Comparison of ENCODE assay signal across 8 cellular contexts in genomic region chr2:113212245-113213060, GRCh38. TPM values are rescaled to one million over a fixed set of nuclear protein-coding genes. Genes with fewer than 3 reads are reported as not detected.
DNase-seq lines count a peak whose midpoint lies in the region; ATAC-seq and TF ChIP-seq lines count a peak whose summit lies in the region.
"Had no signal": no experiment of that assay in that cellular context is flagged by ENCODE, and none has a peak within 500 bp of the region (broad histone marks: within the 10 kb centered on the region; RNA-seq: fewer than 3 reads in every experiment).

No MANE protein-coding gene starts in this region.

- H3K27ac ChIP-seq in breast epithelium (peak overlapping the region; percentile 52 to 56), lung (ENCODE audit: low read depth in 1 of 2, low read length in 1 of 2) (peak overlapping the region in 1 of 2 donors; percentile 59), subcutaneous abdominal adipose tissue (ENCODE audit: low read depth, low read length) (peak overlapping the region; percentile 78)

- peak; percentile 21 for DNase-seq in NCI-H2171 (lab: John Stamatoyannopoulos, UW)
- no peak for DNase-seq in breast epithelium (ENCODE audit: low spot score in 2 of 2)
- DNase-seq in lung (ENCODE audit: low spot score) = no peak
- DNase-seq in T1000 (lab: John Stamatoyannopoulos, UW) = no peak
- DNase-seq: NK-92 treated with Interleukin-12 subunit alpha and Interleukin-12 subunit beta, amount 100 ng/mL, for 24 hours had no signal

- TF ChIP-seq POLR2A in breast epithelium (IDR thresholded peaks at IDR 0.05) = no peak

- H3K27me3 ChIP-seq in breast epithelium = no peaks in the 10 kb centered on the region
- no peaks in the 10 kb centered on the region for H3K27me3 ChIP-seq in lung (ENCODE audit: control insufficient read depth, insufficient read depth)
- H3K27me3 ChIP-seq in subcutaneous abdominal adipose tissue (ENCODE audit: control insufficient read depth in 5 of 5, insufficient read depth in 4 of 5, low read length in 5 of 5) = no peaks in the 10 kb centered on the region

- H3K4me1 ChIP-seq in breast epithelium (peaks cover 0 to 3% of the 10 kb centered on the region in 2 donors), lung (ENCODE audit: control insufficient read depth in 2 of 2, insufficient read depth in 2 of 2, low read length in 2 of 2) (peaks cover 8% of the 10 kb centered on the region in 2 donors), subcutaneous abdominal adipose tissue (ENCODE audit: control insufficient read depth in 5 of 5, insufficient read depth in 5 of 5, low read length in 5 of 5) (peaks cover 3 to 45% (median 34%) of the 10 kb centered on the region in 5 donors)

- ATAC-seq in lung (ENCODE audit: insufficient read depth, low FRiP score) (peak; percentile 29), GM19395 (IDR thresholded peaks at IDR 0.05; ENCODE audit: unreplicated experiment) (no peak)
- no peak for ATAC-seq in activated CD4-positive, CD25-positive, alpha-beta regulatory T cell treated with anti-CD3 and anti-CD28 coated beads, Interleukin-2, amount 50 U/mL, for 24 hours

- TF ChIP-seq CTCF in breast epithelium (IDR thresholded peaks at IDR 0.05) = no peak
- TF ChIP-seq CTCF in lung (IDR thresholded peaks at IDR 0.05; ENCODE audit: control extremely low read depth, extremely low read depth) = no peak

- WGBS in lung, 2 donors = 27 to 31% methylated on average over 24 to 26 of the region's 26 CpGs

- H3K9me3 ChIP-seq in breast epithelium (no peaks in the 10 kb centered on the region), lung (ENCODE audit: control insufficient read depth in 2 of 2, insufficient read depth in 1 of 2, low read length in 1 of 2) (no peaks in the 10 kb centered on the region), subcutaneous abdominal adipose tissue (ENCODE audit: control insufficient read depth in 5 of 5, low read length in 5 of 5) (no peaks in the 10 kb centered on the region)

- intact Hi-C loops in breast epithelium (cut with DNase I; ENCODE audit: low total_unique reads) = no loop called here

- no peaks in the 10 kb centered on the region for H3K36me3 ChIP-seq in breast epithelium
- H3K36me3 ChIP-seq in lung (ENCODE audit: control insufficient read depth in 2 of 2, insufficient read depth in 2 of 2, low read length in 2 of 2) = no peaks in the 10 kb centered on the region
- no peaks in the 10 kb centered on the region for H3K36me3 ChIP-seq in subcutaneous abdominal adipose tissue (ENCODE audit: control insufficient read depth in 5 of 5, insufficient read depth in 5 of 5, low read length in 5 of 5)

- H3K4me3 ChIP-seq in breast epithelium (peak overlapping the region in 1 of 3 donors; percentile 44), lung (no peak overlapping the region), subcutaneous abdominal adipose tissue (ENCODE audit: low read depth in 1 of 5, low read length in 5 of 5) (peak overlapping the region in 2 of 5 donors; percentile 17 to 28)

- H3K9ac ChIP-seq in subcutaneous abdominal adipose tissue (ENCODE audit: low read length in 5 of 5) = no peak overlapping the region

RNA-seq across cellular contexts. Expression of gene PSD4, which starts 38.7 kb away (rescaled TPM):
- 10 to 100 TPM in 2 of 3 donors, 1 to 10 TPM in 1; 4.3 to 61.2 (median 40.3) TPM for total RNA-seq in breast epithelium
- 10 to 100 TPM; 29.6 to 48.1 TPM for total RNA-seq in lung
- polyA plus RNA-seq in lung = 10 to 100 TPM; 20.9 to 28.5 TPM
